1 cellular context compared by ENCODE assay signal in the genomic region with DNA sequence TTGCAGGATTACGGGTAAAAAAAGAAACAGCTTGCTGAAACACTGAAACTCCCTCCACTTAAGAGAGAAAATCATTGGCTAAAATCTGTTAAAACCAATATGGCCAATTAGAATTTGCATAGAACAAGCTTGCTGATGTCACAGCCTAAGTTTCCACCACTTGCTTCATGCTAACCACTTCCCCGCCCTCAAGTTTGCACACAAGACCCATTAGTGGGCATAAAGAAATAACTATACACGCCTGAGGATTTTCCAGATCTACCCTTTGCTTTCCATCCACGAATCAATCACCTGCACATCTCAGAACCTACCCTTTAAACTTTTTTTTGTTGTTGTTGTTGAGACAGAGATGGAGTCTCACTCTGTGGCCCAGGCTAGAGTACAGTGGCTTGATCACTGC.
TF ChIP-seq lines count a peak whose summit lies in the region.

No MANE protein-coding gene starts in this region.

TF ChIP-seq in SK-N-SH, 30 proteins besides CTCF, POLR2A, EP300 and RAD21 (continued from another document):
- TF ChIP-seq, protein P1, sequence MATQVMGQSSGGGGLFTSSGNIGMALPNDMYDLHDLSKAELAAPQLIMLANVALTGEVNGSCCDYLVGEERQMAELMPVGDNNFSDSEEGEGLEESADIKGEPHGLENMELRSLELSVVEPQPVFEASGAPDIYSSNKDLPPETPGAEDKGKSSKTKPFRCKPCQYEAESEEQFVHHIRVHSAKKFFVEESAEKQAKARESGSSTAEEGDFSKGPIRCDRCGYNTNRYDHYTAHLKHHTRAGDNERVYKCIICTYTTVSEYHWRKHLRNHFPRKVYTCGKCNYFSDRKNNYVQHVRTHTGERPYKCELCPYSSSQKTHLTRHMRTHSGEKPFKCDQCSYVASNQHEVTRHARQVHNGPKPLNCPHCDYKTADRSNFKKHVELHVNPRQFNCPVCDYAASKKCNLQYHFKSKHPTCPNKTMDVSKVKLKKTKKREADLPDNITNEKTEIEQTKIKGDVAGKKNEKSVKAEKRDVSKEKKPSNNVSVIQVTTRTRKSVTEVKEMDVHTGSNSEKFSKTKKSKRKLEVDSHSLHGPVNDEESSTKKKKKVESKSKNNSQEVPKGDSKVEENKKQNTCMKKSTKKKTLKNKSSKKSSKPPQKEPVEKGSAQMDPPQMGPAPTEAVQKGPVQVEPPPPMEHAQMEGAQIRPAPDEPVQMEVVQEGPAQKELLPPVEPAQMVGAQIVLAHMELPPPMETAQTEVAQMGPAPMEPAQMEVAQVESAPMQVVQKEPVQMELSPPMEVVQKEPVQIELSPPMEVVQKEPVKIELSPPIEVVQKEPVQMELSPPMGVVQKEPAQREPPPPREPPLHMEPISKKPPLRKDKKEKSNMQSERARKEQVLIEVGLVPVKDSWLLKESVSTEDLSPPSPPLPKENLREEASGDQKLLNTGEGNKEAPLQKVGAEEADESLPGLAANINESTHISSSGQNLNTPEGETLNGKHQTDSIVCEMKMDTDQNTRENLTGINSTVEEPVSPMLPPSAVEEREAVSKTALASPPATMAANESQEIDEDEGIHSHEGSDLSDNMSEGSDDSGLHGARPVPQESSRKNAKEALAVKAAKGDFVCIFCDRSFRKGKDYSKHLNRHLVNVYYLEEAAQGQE (IDR thresholded peaks at IDR 0.05; ENCODE audit: low read depth, low read length), result no peak
- TF ChIP-seq TCF12 (IDR thresholded peaks at IDR 0.05), result no peak
- TF ChIP-seq, protein P2, sequence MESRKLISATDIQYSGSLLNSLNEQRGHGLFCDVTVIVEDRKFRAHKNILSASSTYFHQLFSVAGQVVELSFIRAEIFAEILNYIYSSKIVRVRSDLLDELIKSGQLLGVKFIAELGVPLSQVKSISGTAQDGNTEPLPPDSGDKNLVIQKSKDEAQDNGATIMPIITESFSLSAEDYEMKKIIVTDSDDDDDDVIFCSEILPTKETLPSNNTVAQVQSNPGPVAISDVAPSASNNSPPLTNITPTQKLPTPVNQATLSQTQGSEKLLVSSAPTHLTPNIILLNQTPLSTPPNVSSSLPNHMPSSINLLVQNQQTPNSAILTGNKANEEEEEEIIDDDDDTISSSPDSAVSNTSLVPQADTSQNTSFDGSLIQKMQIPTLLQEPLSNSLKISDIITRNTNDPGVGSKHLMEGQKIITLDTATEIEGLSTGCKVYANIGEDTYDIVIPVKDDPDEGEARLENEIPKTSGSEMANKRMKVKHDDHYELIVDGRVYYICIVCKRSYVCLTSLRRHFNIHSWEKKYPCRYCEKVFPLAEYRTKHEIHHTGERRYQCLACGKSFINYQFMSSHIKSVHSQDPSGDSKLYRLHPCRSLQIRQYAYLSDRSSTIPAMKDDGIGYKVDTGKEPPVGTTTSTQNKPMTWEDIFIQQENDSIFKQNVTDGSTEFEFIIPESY (IDR thresholded peaks at IDR 0.05; ENCODE audit: borderline replicate concordance, low read depth), result no peak
- TF ChIP-seq SMC3 (IDR thresholded peaks at IDR 0.05; ENCODE audit: low read depth, low read length), result no peak
TF ChIP-seq in SK-N-SH: peak in this region for 0.
